Comparison of ENCODE assay signal across 15 cellular contexts in genomic region chr2:197673142-197673541, GRCh38. TPM values are rescaled to one million over a fixed set of nuclear protein-coding genes. Genes with fewer than 3 reads are reported as not detected.
DNase-seq lines count a peak whose midpoint lies in the region; ATAC-seq and TF ChIP-seq lines count a peak whose summit lies in the region.
"Had no signal": no experiment of that assay in that cellular context is flagged by ENCODE, and none has a peak within 500 bp of the region (broad histone marks: within the 10 kb centered on the region; RNA-seq: fewer than 3 reads in every experiment).

No MANE protein-coding gene starts in this region.

- peaks cover 22% of the 10 kb centered on the region for H3K79me2 ChIP-seq in smooth muscle cell (ENCODE audit: low read depth)

- H3K27me3 Mint-ChIP-seq in brain, result no peaks in the 10 kb centered on the region

- H3K4me1 ChIP-seq in lower lobe of right lung (peaks cover 6% of the 10 kb centered on the region), smooth muscle cell (ENCODE audit: low read depth) (peaks cover 23% of the 10 kb centered on the region)

- peak overlapping the region; percentile 25 to 93 (median 76) for H3K27ac Mint-ChIP-seq in brain
- H3K27ac Mint-ChIP-seq: activated naive CD4-positive, alpha-beta T cell treated with anti-CD3 and anti-CD28 coated beads for 36 hours had no signal

- 89% methylated on average over 5 of the region's 5 CpGs for WGBS in smooth muscle cell (ENCODE audit: low lambda C conversion rate)

- peaks cover 37% of the 10 kb centered on the region for H3K36me3 Mint-ChIP-seq in brain

- H3K4me2 ChIP-seq in smooth muscle cell, result peak overlapping the region; percentile 95

- TF ChIP-seq CTCF in brain (conservative IDR thresholded peaks at IDR 0.05) (no peak), lower lobe of right lung (IDR thresholded peaks at IDR 0.05) (no peak), smooth muscle cell (IDR thresholded peaks at IDR 0.05; ENCODE audit: borderline replicate concordance, insufficient read depth, poor library complexity, severe bottlenecking) (no peak)

- ATAC-seq in lower lobe of right lung (no peak), HG03039 (IDR thresholded peaks at IDR 0.05; ENCODE audit: unreplicated experiment) (no peak)

- H3K9me3 Mint-ChIP-seq in brain, result peaks cover 7 to 27% (median 23%) of the 10 kb centered on the region in 5 experiments
- H3K9me3 Mint-ChIP-seq: activated naive CD4-positive, alpha-beta T cell treated with anti-CD3 and anti-CD28 coated beads for 36 hours had no signal

- peaks cover 36% of the 10 kb centered on the region for H3K4me1 Mint-ChIP-seq in brain

- peaks cover 4% of the 10 kb centered on the region for H3F3A ChIP-seq in smooth muscle cell (ENCODE audit: low read depth)

- H3K27ac ChIP-seq in lower lobe of right lung, result no peak overlapping the region
- no peak overlapping the region for H3K27ac ChIP-seq in smooth muscle cell (ENCODE audit: low read depth)

- no peak overlapping the region for H3K9ac ChIP-seq in smooth muscle cell (ENCODE audit: low read depth)

- H3K36me3 ChIP-seq in H7 (replicated peaks; ENCODE audit: control insufficient read depth, insufficient read depth, low read length) (no peaks in the 10 kb centered on the region), lower lobe of right lung (no peaks in the 10 kb centered on the region), smooth muscle cell (ENCODE audit: low read depth) (no peaks in the 10 kb centered on the region)

- H3K9me3 ChIP-seq in lower lobe of right lung, result no peaks in the 10 kb centered on the region
- H3K9me3 ChIP-seq in smooth muscle cell (replicated peaks; ENCODE audit: low read depth), result no peaks in the 10 kb centered on the region

- H3K27me3 ChIP-seq in H7 (ENCODE audit: control insufficient read depth, insufficient read depth, low read length), result no peaks in the 10 kb centered on the region
- no peaks in the 10 kb centered on the region for H3K27me3 ChIP-seq in lower lobe of right lung (ENCODE audit: low read depth)
- no peaks in the 10 kb centered on the region for H3K27me3 ChIP-seq in smooth muscle cell (ENCODE audit: low read depth)

- DNase-seq in H7, result peak; percentile 7
- DNase-seq in lower lobe of right lung, result no peak
- no peak for DNase-seq in smooth muscle cell (lab: John Stamatoyannopoulos, UW; ENCODE audit: unreplicated experiment)
- no peak for DNase-seq in NCI-H146 (lab: John Stamatoyannopoulos, UW)
- no peak for DNase-seq in NCI-H226
- DNase-seq in activated CD8-positive, alpha-beta memory T cell treated with anti-CD3 and anti-CD28 coated beads, Interleukin-2, amount 50 U/mL, for 48 hours, result no peak
- DNase-seq: activated CD8-positive, alpha-beta memory T cell treated with anti-CD3 and anti-CD28 coated beads for 24 hours; activated naive CD4-positive, alpha-beta T cell treated with anti-CD3 and anti-CD28 coated beads for 36 hours; cortex of kidney; NCI-H2029 treated with DMSO at 0.1 percent for 48 hours; NK-92 treated with Interleukin-12 subunit alpha and Interleukin-12 subunit beta, amount 100 ng/mL, for 24 hours; stimulated activated CD8-positive, alpha-beta memory T cell treated with anti-CD3 and anti-CD28 coated beads, Interleukin-4, amount 100 ng/mL, for 48 hours had no signal

- no peak overlapping the region for H2AFZ ChIP-seq in smooth muscle cell (ENCODE audit: low read depth)

- H4K20me1 ChIP-seq in smooth muscle cell (ENCODE audit: low read depth), result no peaks in the 10 kb centered on the region

- H3K4me3 ChIP-seq in H7 (ENCODE audit: insufficient read depth, low read depth, low read length) (no peak overlapping the region), lower lobe of right lung (peak overlapping the region; percentile 43), smooth muscle cell (peak overlapping the region; percentile 59)

- peak overlapping the region; percentile 71 to 89 (median 86) for H3K4me3 Mint-ChIP-seq in brain
- H3K4me3 Mint-ChIP-seq: activated naive CD4-positive, alpha-beta T cell treated with anti-CD3 and anti-CD28 coated beads for 36 hours had no signal

- intact Hi-C loops in lower lobe of right lung (cut with DNase I), result no loop called here

RNA-seq across cellular contexts. Expression of gene RFTN2, which starts 2.2 kb away (rescaled TPM):
- total RNA-seq in H7 (2014; rRNA removed; shearing (Covaris generic)), result 3.2 and 3.4 TPM in 2 replicates
- polyA plus RNA-seq in brain (ENCODE audit: insufficient read depth, low read depth, low replicate concordance) (5.2 TPM), smooth muscle cell (4.6 and 9.5 TPM in 2 replicates)
- total RNA-seq in lower lobe of right lung (4.3 TPM), smooth muscle cell (15.9 and 29.2 TPM in 2 replicates)
- total RNA-seq: activated naive CD4-positive, alpha-beta T cell treated with anti-CD3 and anti-CD28 coated beads for 36 hours; G401 had no signal

RNA-seq across cellular contexts. Expression of gene MARS2, which starts 32.0 kb away (rescaled TPM):
- 26.5 and 28.1 TPM in 2 replicates for total RNA-seq in H7 (2014; rRNA removed; shearing (Covaris generic))
- polyA plus RNA-seq in brain (ENCODE audit: insufficient read depth, low read depth, low replicate concordance), result 2.4 TPM
- total RNA-seq in lower lobe of right lung, result 5.0 TPM
- total RNA-seq in smooth muscle cell, result 1.3 and 2.0 TPM in 2 replicates
- polyA plus RNA-seq in smooth muscle cell, result 1.4 TPM in 1 of 2 replicates, not detected in the other
